Comparison of ENCODE assay signal across 15 cellular contexts in genomic region chr1:169151338-169151837, GRCh38. TPM values are rescaled to one million over a fixed set of nuclear protein-coding genes. Genes with fewer than 3 reads are reported as not detected.
DNase-seq lines count a peak whose midpoint lies in the region; ATAC-seq and TF ChIP-seq lines count a peak whose summit lies in the region.
"Had no signal": no experiment of that assay in that cellular context is flagged by ENCODE, and none has a peak within 500 bp of the region (broad histone marks: within the 10 kb centered on the region; RNA-seq: fewer than 3 reads in every experiment).

No MANE protein-coding gene starts in this region.

- no peak overlapping the region for H3K27ac Mint-ChIP-seq in activated T-cell treated with anti-CD3 and anti-CD28 coated beads, Interleukin-2, amount 50 U/mL, for 72 hours
- H3K27ac Mint-ChIP-seq: B cell; CD8-positive, alpha-beta T cell; H9 had no signal

- H3K9me3 Mint-ChIP-seq in activated T-cell treated with anti-CD3 and anti-CD28 coated beads, Interleukin-2, amount 50 U/mL, for 72 hours, result no peaks in the 10 kb centered on the region
- H3K9me3 Mint-ChIP-seq: CD8-positive, alpha-beta T cell; H9 had no signal

- no peaks in the 10 kb centered on the region for H3K27me3 ChIP-seq in upper lobe of right lung
- H3K27me3 ChIP-seq: BLaER1 treated with 17β-estradiol and CSF1 and Interleukin-3, amounts not matched to agents 10 nM and 100 nM had no signal

- H3K4me1 Mint-ChIP-seq in activated T-cell treated with anti-CD3 and anti-CD28 coated beads, Interleukin-2, amount 50 U/mL, for 72 hours (ENCODE audit: low read depth), result no peaks in the 10 kb centered on the region
- H3K4me1 Mint-ChIP-seq: B cell had no signal

- no peaks in the 10 kb centered on the region for H3K36me3 ChIP-seq in upper lobe of right lung
- H3K36me3 ChIP-seq: BLaER1 treated with 17β-estradiol and CSF1 and Interleukin-3, amounts not matched to agents 10 nM and 100 nM had no signal

- intact Hi-C loops in upper lobe of right lung (cut with DNase I), result no loop called here

- H3K27ac ChIP-seq in upper lobe of right lung, result no peak overlapping the region
- H3K27ac ChIP-seq: BLaER1 treated with 17β-estradiol and CSF1 and Interleukin-3, amounts not matched to agents 10 nM and 100 nM had no signal

- no peaks in the 10 kb centered on the region for H3K27me3 Mint-ChIP-seq in activated T-cell treated with anti-CD3 and anti-CD28 coated beads, Interleukin-2, amount 50 U/mL, for 72 hours (ENCODE audit: low read depth)
- H3K27me3 Mint-ChIP-seq: B cell had no signal

- peak; percentile 2 for DNase-seq in HuH-7 (ENCODE audit: low spot score)
- no peak for DNase-seq in omental fat pad (ENCODE audit: low spot score)
- no peak for DNase-seq in upper lobe of right lung
- no peak for DNase-seq in OCI-M1 (lab: John Stamatoyannopoulos, UW)
- no peak for DNase-seq in activated T-cell treated with anti-CD3 and anti-CD28 coated beads, Interleukin-2, amount 50 U/mL, for 72 hours
- DNase-seq in iPS-NIHi11 (ENCODE audit: low spot score), result no peak
- DNase-seq: CD8-positive, alpha-beta T cell; DMS79; GDM1; GOT3; H9 had no signal

- H3K4me3 ChIP-seq in upper lobe of right lung, result no peak overlapping the region
- H3K4me3 ChIP-seq: BLaER1 treated with 17β-estradiol and CSF1 and Interleukin-3, amounts not matched to agents 10 nM and 100 nM had no signal

- no peaks in the 10 kb centered on the region for H3K4me1 ChIP-seq in upper lobe of right lung
- H3K4me1 ChIP-seq: BLaER1 treated with 17β-estradiol and CSF1 and Interleukin-3, amounts not matched to agents 10 nM and 100 nM had no signal

- ATAC-seq in esophagus mucosa (peak; percentile 11), omental fat pad (ENCODE audit: low FRiP score) (peak; percentile 14), upper lobe of right lung (peak; percentile 25)
- no peak for ATAC-seq in activated T-cell treated with anti-CD3 and anti-CD28 coated beads, Interleukin-2, amount 50 U/mL, for 72 hours (replicated peaks in 1 of 2)
- ATAC-seq: CD8-positive, alpha-beta T cell; HepG2 had no signal

- no peaks in the 10 kb centered on the region for H3K36me3 Mint-ChIP-seq in activated T-cell treated with anti-CD3 and anti-CD28 coated beads, Interleukin-2, amount 50 U/mL, for 72 hours (ENCODE audit: insufficient read depth in 2 of 2)
- H3K36me3 Mint-ChIP-seq: CD8-positive, alpha-beta T cell had no signal

- no peak for TF ChIP-seq CTCF in omental fat pad (IDR thresholded peaks at IDR 0.05)
- TF ChIP-seq CTCF in upper lobe of right lung (IDR thresholded peaks at IDR 0.05), result no peak

- no peak overlapping the region for H3K4me3 Mint-ChIP-seq in activated T-cell treated with anti-CD3 and anti-CD28 coated beads, Interleukin-2, amount 50 U/mL, for 72 hours
- H3K4me3 Mint-ChIP-seq: B cell; CD8-positive, alpha-beta T cell; H9 had no signal

- no peaks in the 10 kb centered on the region for H3K9me3 ChIP-seq in upper lobe of right lung
- H3K9me3 ChIP-seq: BLaER1 treated with 17β-estradiol and CSF1 and Interleukin-3, amounts not matched to agents 10 nM and 100 nM had no signal

RNA-seq across cellular contexts. Expression of gene ATP1B1, which starts 44.9 kb away (rescaled TPM):
- total RNA-seq in esophagus mucosa, result 125 TPM
- total RNA-seq in omental fat pad, result 10 to 100 TPM; 19.9 to 60.6 (median 37.3) TPM
- 192 TPM for total RNA-seq in upper lobe of right lung
- total RNA-seq in activated T-cell treated with anti-CD3 and anti-CD28 coated beads, Interleukin-2, amount 50 U/mL, for 72 hours, result 1 to 10 TPM; 3.3 to 8.1 TPM

Comparison
In these comparisons a context has a peak if more than half of its experiments do, and no peak if none do; other contexts are left out.
1. ATAC-seq: peak in esophagus mucosa (single experiment), omental fat pad (single experiment) and upper lobe of right lung (single experiment); none in activated T-cell treated with anti-CD3 and anti-CD28 coated beads, Interleukin-2, amount 50 U/mL, for 72 hours (0 of 2).